Comparison of ENCODE assay signal across 8 cellular contexts in genomic region chr1:3069491-3070303, GRCh38. TPM values are rescaled to one million over a fixed set of nuclear protein-coding genes. Genes with fewer than 3 reads are reported as not detected.
DNase-seq lines count a peak whose midpoint lies in the region; ATAC-seq and TF ChIP-seq lines count a peak whose summit lies in the region.

No MANE protein-coding gene starts in this region.

- peak overlapping the region; percentile 73 for H3K27ac ChIP-seq in caudate nucleus (ENCODE audit: low read depth, low read length)
- peak overlapping the region in 6 of 8 donors; percentile 0 to 78 (median 63) for H3K27ac ChIP-seq in spleen

- H3K27me3 ChIP-seq in Loucy (ENCODE audit: insufficient read depth, low read length, poor library complexity, severe bottlenecking) (no peaks in the 10 kb centered on the region), kidney epithelial cell (ENCODE audit: control insufficient read depth, insufficient read depth, low read length) (peaks cover 91% of the 10 kb centered on the region), spleen (replicated peaks in 1 of 7) (peaks cover 0 to 99% (median 89%) of the 10 kb centered on the region in 7 donors)

- peak overlapping the region; percentile 80 for H2AFZ ChIP-seq in Loucy (ENCODE audit: low read length)

- peak; percentile 32 for DNase-seq in COLO668 (lab: John Stamatoyannopoulos, UW; ENCODE audit: unreplicated experiment)
- DNase-seq in caudate nucleus (lab: John Stamatoyannopoulos, UW) = peak in 3 of 61 donors; percentile 18 to 40 (median 21)
- no peak for DNase-seq in kidney epithelial cell (ENCODE audit: low read depth)
- peak; percentile 67 for DNase-seq in spleen

- peak overlapping the region; percentile 92 for H3K4me3 ChIP-seq in Loucy (ENCODE audit: low read length, poor library complexity, severe bottlenecking)
- H3K4me3 ChIP-seq in kidney epithelial cell (ENCODE audit: low read depth, low read length) = peak overlapping the region; percentile 37
- peak overlapping the region; percentile 55 to 85 (median 72) for H3K4me3 ChIP-seq in spleen

- H3K4me2 ChIP-seq in Loucy (ENCODE audit: low read depth, low read length, poor library complexity, severe bottlenecking) = peak overlapping the region; percentile 66

- intact Hi-C loops in spleen (cut with DNase I; ENCODE audit: low total_unique reads) = no loop called here

- no peaks in the 10 kb centered on the region for H3K36me3 ChIP-seq in Loucy (ENCODE audit: insufficient read depth, low read length)
- no peaks in the 10 kb centered on the region for H3K36me3 ChIP-seq in kidney epithelial cell (ENCODE audit: control insufficient read depth, insufficient read depth, low read length)
- H3K36me3 ChIP-seq in spleen = no peaks in the 10 kb centered on the region

- H3K4me1 ChIP-seq in Loucy (ENCODE audit: insufficient read depth, low read length, poor library complexity, severe bottlenecking) (peaks cover 28% of the 10 kb centered on the region), spleen (peaks cover 4 to 55% (median 39%) of the 10 kb centered on the region in 6 donors)

- peak overlapping the region; percentile 89 for H3K9ac ChIP-seq in Loucy (ENCODE audit: low read depth, low read length, poor library complexity, severe bottlenecking)

- WGBS in spleen, 5 donors = 0 to 6% (median 1%) methylated on average over 36 to 85 of the region's 91 CpGs

- ATAC-seq in HG02885 (IDR thresholded peaks at IDR 0.05; ENCODE audit: poor library complexity, unreplicated experiment) (no peak), GM18517 (IDR thresholded peaks at IDR 0.05; ENCODE audit: unreplicated experiment) (no peak), HG03039 (IDR thresholded peaks at IDR 0.05; ENCODE audit: unreplicated experiment) (no peak)

- H3K79me2 ChIP-seq in Loucy (ENCODE audit: insufficient read depth, low read length) = peaks cover 83% of the 10 kb centered on the region

- no peak for TF ChIP-seq POLR2A in spleen (IDR thresholded peaks at IDR 0.05)

- no peaks in the 10 kb centered on the region for H3K9me2 ChIP-seq in Loucy (replicated peaks; ENCODE audit: low read depth, low read length)

- H3F3A ChIP-seq in Loucy (ENCODE audit: low read depth) = no peaks in the 10 kb centered on the region

- H4K20me1 ChIP-seq in Loucy (ENCODE audit: insufficient read depth, low read length, poor library complexity, severe bottlenecking) = peaks cover 29% of the 10 kb centered on the region

- H3K9me3 ChIP-seq in Loucy (ENCODE audit: insufficient read depth, low read depth, low read length) (no peaks in the 10 kb centered on the region), spleen (no peaks in the 10 kb centered on the region)

- TF ChIP-seq CTCF in Loucy (conservative IDR thresholded peaks at IDR 0.05; ENCODE audit: low read length) = peak; percentile 54
- TF ChIP-seq CTCF in kidney epithelial cell (IDR thresholded peaks at IDR 0.05; ENCODE audit: insufficient read depth, low read length, poor library complexity, severe bottlenecking) = peak; percentile 27
- TF ChIP-seq CTCF in spleen (IDR thresholded peaks at IDR 0.05 in 8 of 11, conservative IDR thresholded peaks at IDR 0.05 in 3 of 11) = peak in 1 of 11 experiments; percentile 6

RNA-seq across cellular contexts. Expression of gene PRDM16, which starts 0.7 kb away (rescaled TPM):
- total RNA-seq in kidney epithelial cell (1.4 and 5.6 TPM in 2 replicates), spleen (1 to 10 TPM in 6 of 7 donors, under 1 TPM in 1; 0.51 to 3.2 (median 1.7) TPM)
- under 1 TPM; 0.43 to 0.99 (median 0.44) TPM for polyA plus RNA-seq in spleen

RNA-seq across cellular contexts. Expression of gene ACTRT2, which starts 48.4 kb away (rescaled TPM):
- total RNA-seq in kidney epithelial cell (not detected in 2 replicates), spleen (not detected)
- not detected for polyA plus RNA-seq in spleen

Comparison
In these comparisons a context has a peak if more than half of its experiments do, and no peak if none do; other contexts are left out.
1. H3K4me3 ChIP-seq: peak in every context shown above with its lines; median percentile 92 in Loucy; 72 in spleen; 37 in kidney epithelial cell.